ENCODE assay signal across 9 cellular contexts in the genomic region with DNA sequence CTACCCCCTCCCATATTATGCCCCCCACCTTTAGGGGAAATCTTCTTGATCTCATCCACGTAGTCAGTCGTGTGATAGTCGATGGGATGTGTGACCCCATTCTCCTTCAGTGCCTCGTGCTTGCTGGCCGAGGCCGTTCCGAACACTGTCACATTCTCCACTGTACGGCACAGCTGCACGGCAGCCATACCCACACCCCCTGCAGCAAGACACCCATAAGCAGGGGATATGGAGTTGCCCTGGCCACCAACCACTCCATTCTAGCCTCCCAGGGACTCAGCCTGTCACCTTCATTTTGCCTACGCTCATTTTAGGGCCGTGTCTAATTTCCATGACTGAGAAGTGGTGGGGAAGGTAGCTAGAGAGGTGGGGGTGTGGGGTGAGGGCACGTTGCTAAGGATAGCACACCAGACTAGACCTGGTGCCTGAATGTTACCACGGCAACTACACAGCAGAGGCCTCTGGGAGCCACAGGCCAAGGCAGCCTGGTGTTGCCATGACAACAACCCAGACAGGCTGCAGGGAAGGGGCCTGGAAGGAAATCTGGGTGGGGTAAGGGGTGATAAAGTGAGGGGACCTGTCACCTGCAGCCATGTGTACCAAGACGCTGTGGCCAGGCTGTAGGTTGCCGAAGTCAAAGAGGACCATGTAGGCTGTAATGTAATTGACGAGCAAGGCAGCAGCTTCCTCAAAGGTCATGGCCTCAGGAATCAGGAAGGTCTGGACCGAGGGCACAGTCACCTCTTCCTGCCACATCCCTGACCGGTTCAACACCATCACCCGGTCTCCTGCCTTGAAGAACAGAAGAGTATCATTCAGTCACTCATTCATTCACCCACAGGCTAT. TPM values are rescaled to one million over a fixed set of nuclear protein-coding genes. Genes with fewer than 3 reads are reported as not detected.
DNase-seq lines count a peak whose midpoint lies in the region; ATAC-seq and TF ChIP-seq lines count a peak whose summit lies in the region.
"Had no signal": no experiment of that assay in that cellular context is flagged by ENCODE, and none has a peak within 500 bp of the region (broad histone marks: within the 10 kb centered on the region; RNA-seq: fewer than 3 reads in every experiment).

No MANE protein-coding gene starts in this region.

- TF ChIP-seq CTCF in astrocyte of the spinal cord (IDR thresholded peaks at IDR 0.05; ENCODE audit: low read depth, low read length) (no peak), nephron progenitor cell (IDR thresholded peaks at IDR 0.05) (no peak)

- peak overlapping the region; percentile 29 for H3K4me3 ChIP-seq in Jurkat, Clone E6-1 (ENCODE audit: low read length)
- no peak overlapping the region for H3K4me3 ChIP-seq in astrocyte of the spinal cord (ENCODE audit: low read depth, low read length)

- peak overlapping the region; percentile 94 for H3K27ac Mint-ChIP-seq in nephron progenitor cell

- H3K27me3 Mint-ChIP-seq in nephron progenitor cell (ENCODE audit: low read depth, poor library complexity): peaks cover 2% of the 10 kb centered on the region

- DNase-seq in DMS 273 (lab: John Stamatoyannopoulos, UW; ENCODE audit: unreplicated experiment) (peak; percentile 68), DMS 273 treated with DMSO at 0.1 percent for 48 hours (lab: John Stamatoyannopoulos, UW) (no peak), astrocyte of the spinal cord (ENCODE audit: low read depth, low spot score) (peak; percentile 31), nephron progenitor cell (peak; percentile 65), NCI-H2107 (lab: John Stamatoyannopoulos, UW) (no peak)
- DNase-seq in Jurkat, Clone E6-1 (ENCODE audit: low read depth, low spot score): peak; percentile 81
- DNase-seq in activated effector memory CD4-positive, alpha-beta T cell treated with Interleukin-2 at 50 U/mL for 16 hours: no peak
- DNase-seq: foreskin fibroblast had no signal

- peaks cover 15% of the 10 kb centered on the region for H3K36me3 Mint-ChIP-seq in nephron progenitor cell (ENCODE audit: low read depth)

- peak overlapping the region; percentile 60 for H3K4me3 Mint-ChIP-seq in nephron progenitor cell

- peaks cover 75% of the 10 kb centered on the region for H3K4me1 Mint-ChIP-seq in nephron progenitor cell

- no peak for ATAC-seq in GM21526 (IDR thresholded peaks at IDR 0.05; ENCODE audit: low FRiP score, unreplicated experiment)

- in situ Hi-C loops in astrocyte of the spinal cord (cut with HindIII; ENCODE audit: low sequenced_read_pairs): no loop called here

- no peaks in the 10 kb centered on the region for H3K9me3 Mint-ChIP-seq in nephron progenitor cell

RNA-seq across cellular contexts. Expression of a gene that starts 4.0 kb away (rescaled TPM):
- 280 TPM for polyA plus RNA-seq in Jurkat, Clone E6-1 (2012; ENCODE audit: insufficient read depth, insufficient read length)

RNA-seq across cellular contexts. Expression of a gene that starts 6.8 kb away (rescaled TPM):
- polyA plus RNA-seq in Jurkat, Clone E6-1 (2012; ENCODE audit: insufficient read depth, insufficient read length): 1.5 TPM

RNA-seq across cellular contexts. Expression of a gene that starts 11.6 kb away (rescaled TPM):
- not detected for polyA plus RNA-seq in Jurkat, Clone E6-1 (2012; ENCODE audit: insufficient read depth, insufficient read length)

RNA-seq across cellular contexts. Expression of a gene that starts 20.0 kb away (rescaled TPM):
- polyA plus RNA-seq in Jurkat, Clone E6-1 (2012; ENCODE audit: insufficient read depth, insufficient read length): 2,256 TPM

RNA-seq across cellular contexts. Expression of a gene that starts 37.9 kb away (rescaled TPM):
- polyA plus RNA-seq in Jurkat, Clone E6-1 (2012; ENCODE audit: insufficient read depth, insufficient read length): 11.3 TPM

Comparison
In these comparisons a context has a peak if more than half of its experiments do, and no peak if none do; other contexts are left out.
1. DNase-seq: peak in DMS 273 (single experiment), Jurkat, Clone E6-1 (single experiment), astrocyte of the spinal cord (single experiment) and nephron progenitor cell (single experiment); none in DMS 273 treated with DMSO at 0.1 percent for 48 hours (single experiment), activated effector memory CD4-positive, alpha-beta T cell treated with Interleukin-2 at 50 U/mL for 16 hours (single experiment) and NCI-H2107 (single experiment).